Comparison of ENCODE assay signal across 16 cellular contexts in the genomic region with DNA sequence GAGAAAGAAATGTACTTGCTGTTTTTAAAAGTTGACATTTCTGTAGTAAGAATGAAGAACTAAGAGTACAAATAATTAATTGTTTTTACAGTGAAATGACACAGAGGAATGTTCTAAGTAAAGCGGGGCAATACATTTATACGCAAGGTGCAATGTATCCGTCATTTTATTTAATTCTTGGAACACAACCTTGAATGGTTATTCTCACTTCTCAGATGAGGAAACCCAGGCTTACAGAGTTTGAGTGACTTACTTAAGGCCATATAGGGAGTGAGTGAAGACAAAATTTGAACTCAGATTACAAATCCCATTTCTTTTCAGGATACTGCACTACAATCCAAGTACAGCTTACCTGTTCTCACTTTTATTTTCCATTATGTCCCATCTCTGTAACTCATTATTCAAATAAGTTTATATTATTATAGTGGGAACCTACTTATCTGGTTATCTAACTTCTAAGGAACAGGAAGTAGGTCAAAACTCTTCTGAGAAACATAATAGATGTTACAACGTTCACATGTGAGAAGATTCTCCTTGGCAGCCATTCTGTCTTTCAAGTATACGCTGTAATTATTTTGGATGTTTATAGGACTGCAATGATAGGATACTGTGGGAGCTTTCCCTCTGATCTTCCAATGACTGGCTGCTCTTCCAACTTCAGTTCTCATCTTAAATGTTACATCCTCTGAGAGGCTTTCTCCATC. TPM values are rescaled to one million over a fixed set of nuclear protein-coding genes. Genes with fewer than 3 reads are reported as not detected.
A peak's percentile ranks its signal among the peaks of the same experiment; 100 is the strongest.
DNase-seq lines count a peak whose midpoint lies in the region; ATAC-seq, FAIRE-seq and TF ChIP-seq lines count a peak whose summit lies in the region.
"Had no signal": no experiment of that assay in that cellular context is flagged by ENCODE, and none has a peak within 500 bp of the region (broad histone marks: within the 10 kb centered on the region; RNA-seq: fewer than 3 reads in every experiment).

No MANE protein-coding gene starts in this region.

- TF ChIP-seq EP300 in GM12878 (IDR thresholded peaks at IDR 0.05; ENCODE audit: borderline replicate concordance in 1 of 2, control insufficient read depth in 1 of 2, low read depth in 2 of 2, low read length in 2 of 2) (no peak), SK-N-SH (IDR thresholded peaks at IDR 0.05; ENCODE audit: borderline replicate concordance in 1 of 2, low read depth in 1 of 2, low read length in 1 of 2) (no peak)

- peaks cover 83% of the 10 kb centered on the region for H3K4me1 Mint-ChIP-seq in activated CD8-positive, alpha-beta memory T cell treated with anti-CD3 and anti-CD28 coated beads, Interleukin-2, amount 10 ng/mL, durations not matched to agents 7 days and 5 days
- H3K4me1 Mint-ChIP-seq in stimulated activated memory B cell treated with anti-CD40 and anti-IgM and Interleukin-4, amounts not matched to agents 10 μg/mL and 1 μg/mL and 100 μg/mL, for 72 hours: peaks cover 54% of the 10 kb centered on the region
- peaks cover 9% of the 10 kb centered on the region for H3K4me1 Mint-ChIP-seq in endothelial cell (ENCODE audit: unreplicated experiment)

- no peaks in the 10 kb centered on the region for H3K9me3 ChIP-seq in OCI-LY7 (ENCODE audit: low read length)
- H3K9me3 ChIP-seq in GM12878 (replicated peaks; ENCODE audit: control insufficient read depth, insufficient read depth, low read length): no peaks in the 10 kb centered on the region
- no peaks in the 10 kb centered on the region for H3K9me3 ChIP-seq in SK-N-SH
- H3K9me3 ChIP-seq: sigmoid colon had no signal

- no peak for TF ChIP-seq POLR2A in GM12878 (IDR thresholded peaks at IDR 0.05; ENCODE audit: low read depth, low read length)

- peaks cover 33% of the 10 kb centered on the region for H3K36me3 Mint-ChIP-seq in activated CD8-positive, alpha-beta memory T cell treated with anti-CD3 and anti-CD28 coated beads, Interleukin-2, amount 10 ng/mL, durations not matched to agents 7 days and 5 days
- H3K36me3 Mint-ChIP-seq in stimulated activated memory B cell treated with anti-CD40 and anti-IgM and Interleukin-4, amounts not matched to agents 10 μg/mL and 1 μg/mL and 100 μg/mL, for 72 hours: no peaks in the 10 kb centered on the region
- no peaks in the 10 kb centered on the region for H3K36me3 Mint-ChIP-seq in endothelial cell (ENCODE audit: low read depth, unreplicated experiment)

- RAD21 ChIA-PET in GM12878 (lab: Charles Lee; ENCODE audit: unreplicated experiment): interaction anchor here (1.2 to 6.3 kb wide), 21 partner anchors 12 to 153 kb away, joined by 3 to 65 read pairs (median 9); a partner anchor contains a TSS

- POLR2A ChIA-PET in OCI-LY7 (lab: Charles Lee): interaction anchor here (0.6 to 6.3 kb wide), 18 partner anchors 8 to 1032 kb away, joined by 3 to 139 read pairs (median 10); no protein-coding TSS in a partner anchor
- POLR2A ChIA-PET in GM12878 (lab: Charles Lee): interaction anchor here (0.9 to 4.0 kb wide), 10 partner anchors 14 to 87 kb away, joined by 3 to 24 read pairs (median 8); no protein-coding TSS in a partner anchor
- POLR2A ChIA-PET in SK-N-SH (lab: Yijun Ruan, JAX): no interaction called here

- H3K27ac Mint-ChIP-seq in activated CD8-positive, alpha-beta memory T cell treated with anti-CD3 and anti-CD28 coated beads, Interleukin-2, amount 10 ng/mL, durations not matched to agents 7 days and 5 days: peak overlapping the region; percentile 98
- H3K27ac Mint-ChIP-seq in stimulated activated memory B cell treated with anti-CD40 and anti-IgM and Interleukin-4, amounts not matched to agents 10 μg/mL and 1 μg/mL and 100 μg/mL, for 72 hours: peak overlapping the region; percentile 91
- H3K27ac Mint-ChIP-seq in endothelial cell (ENCODE audit: unreplicated experiment): no peak overlapping the region

- H3K36me3 ChIP-seq in OCI-LY7 (ENCODE audit: insufficient read depth, low read length) (no peaks in the 10 kb centered on the region), GM12878 (ENCODE audit: control insufficient read depth in 2 of 2, insufficient read depth in 2 of 2, low read length in 1 of 2) (no peaks in the 10 kb centered on the region), SK-N-SH (replicated peaks in 1 of 2; ENCODE audit: control insufficient read depth in 1 of 2, insufficient read depth in 2 of 2, low read length in 1 of 2) (no peaks in the 10 kb centered on the region)
- H3K36me3 ChIP-seq: sigmoid colon had no signal

- TF ChIP-seq RAD21 in GM12878 (IDR thresholded peaks at IDR 0.05; ENCODE audit: insufficient read depth, low read depth, low read length) (no peak), SK-N-SH (IDR thresholded peaks at IDR 0.05; ENCODE audit: low read length) (no peak)

- SMC1A ChIA-PET in GM12878 (lab: Charles Lee; ENCODE audit: uncharacterized antibody, unreplicated experiment): interaction anchor here (0.6 to 6.0 kb wide), 20 partner anchors 7 to 105 kb away, joined by 3 to 143 read pairs (median 14); a partner anchor contains a TSS

- intact Hi-C loops in OCI-LY7 (cut with micrococcal nuclease; ENCODE audit: unreplicated experiment): no loop called here
- intact Hi-C loops in GM12878 (cut with micrococcal nuclease; ENCODE audit: unreplicated experiment): no loop called here

- FAIRE-seq in GM12878 (lab: Jason Lieb, UNC): no peak

- CTCF ChIA-PET in activated CD8-positive, alpha-beta memory T cell treated with anti-CD3 and anti-CD28 coated beads, Interleukin-2, amount 10 ng/mL, durations not matched to agents 7 days and 5 days (lab: Charles Lee): interaction anchor here (0.9 to 2.2 kb wide), 13 partner anchors 9 to 93 kb away, joined by 3 to 10 read pairs (median 3); a partner anchor contains a TSS
- CTCF ChIA-PET in OCI-LY7 (lab: Charles Lee; ENCODE audit: unreplicated experiment) (no interaction called here), GM12878 (lab: Yijun Ruan, JAX) (interaction anchor here (0.9 to 3.5 kb wide), 11 partner anchors 11 to 106 kb away, joined by 3 to 20 read pairs (median 4); no protein-coding TSS in a partner anchor), SK-N-SH (lab: Yijun Ruan, JAX) (no interaction called here)

- peak overlapping the region; percentile 65 for H3K4me3 Mint-ChIP-seq in activated CD8-positive, alpha-beta memory T cell treated with anti-CD3 and anti-CD28 coated beads, Interleukin-2, amount 10 ng/mL, durations not matched to agents 7 days and 5 days
- H3K4me3 Mint-ChIP-seq in stimulated activated memory B cell treated with anti-CD40 and anti-IgM and Interleukin-4, amounts not matched to agents 10 μg/mL and 1 μg/mL and 100 μg/mL, for 72 hours: no peak overlapping the region
- no peak overlapping the region for H3K4me3 Mint-ChIP-seq in endothelial cell (ENCODE audit: unreplicated experiment)

- no TSS peak for BruUV-seq in OCI-LY7 (replicated peaks; lab: Mats Ljungman, UMichigan)
- no TSS peak for BruUV-seq in GM12878 (replicated peaks; lab: Mats Ljungman, UMichigan)

- H3K27me3 ChIP-seq in GM12878 (replicated peaks in 1 of 2; ENCODE audit: control insufficient read depth in 2 of 2, insufficient read depth in 2 of 2, low read length in 1 of 2): no peaks in the 10 kb centered on the region
- H3K27me3 ChIP-seq in SK-N-SH (ENCODE audit: insufficient read depth): no peaks in the 10 kb centered on the region
- H3K27me3 ChIP-seq: sigmoid colon had no signal

- no peak overlapping the region for H3K9ac ChIP-seq in GM12878 (ENCODE audit: control insufficient read depth, insufficient read depth, low read length)
- H3K9ac ChIP-seq in SK-N-SH: no peak overlapping the region

- H3K4me2 ChIP-seq in OCI-LY7 (ENCODE audit: low read length): peak overlapping the region; percentile 61
- H3K4me2 ChIP-seq in GM12878 (ENCODE audit: control insufficient read depth, insufficient read depth): no peak overlapping the region
- H3K4me2 ChIP-seq in SK-N-SH: no peak overlapping the region

- H3K4me1 ChIP-seq in OCI-LY7 (ENCODE audit: insufficient read depth, low read length, poor library complexity, severe bottlenecking) (peaks cover 98% of the 10 kb centered on the region), GM12878 (ENCODE audit: control insufficient read depth, insufficient read depth, low read length) (peaks cover 21% of the 10 kb centered on the region), SK-N-SH (ENCODE audit: control insufficient read depth in 1 of 2, insufficient read depth in 2 of 2, low read depth in 1 of 2, low read length in 1 of 2) (no peaks in the 10 kb centered on the region)
- H3K4me1 ChIP-seq: sigmoid colon had no signal

- in situ Hi-C loops in GM12878 (cut with MboI): no loop called here

- H3K9me2 ChIP-seq in OCI-LY7 (ENCODE audit: insufficient read depth, low read length): no peaks in the 10 kb centered on the region
- H3K9me2 ChIP-seq in SK-N-SH: no peaks in the 10 kb centered on the region

- no peaks in the 10 kb centered on the region for H3K27me3 Mint-ChIP-seq in activated CD8-positive, alpha-beta memory T cell treated with anti-CD3 and anti-CD28 coated beads, Interleukin-2, amount 10 ng/mL, durations not matched to agents 7 days and 5 days
- H3K27me3 Mint-ChIP-seq in stimulated activated memory B cell treated with anti-CD40 and anti-IgM and Interleukin-4, amounts not matched to agents 10 μg/mL and 1 μg/mL and 100 μg/mL, for 72 hours: no peaks in the 10 kb centered on the region
- no peaks in the 10 kb centered on the region for H3K27me3 Mint-ChIP-seq in endothelial cell (ENCODE audit: unreplicated experiment)

- TF ChIP-seq CTCF in OCI-LY7 (conservative IDR thresholded peaks at IDR 0.05; ENCODE audit: low read length): no peak
- TF ChIP-seq CTCF in GM12878 (IDR thresholded peaks at IDR 0.05 in 2 of 3, conservative IDR thresholded peaks at IDR 0.05 in 1 of 3; ENCODE audit: control insufficient read depth in 2 of 3, extremely low read depth in 1 of 3, insufficient read depth in 1 of 3, low read depth in 3 of 3, low read length in 3 of 3): no peak
- no peak for TF ChIP-seq CTCF in endothelial cell (IDR thresholded peaks at IDR 0.05; ENCODE audit: unreplicated experiment)
- no peak for TF ChIP-seq CTCF in SK-N-SH (IDR thresholded peaks at IDR 0.05)

- H3K27ac ChIP-seq in OCI-LY7 (ENCODE audit: low read depth, low read length, poor library complexity, severe bottlenecking) (peak overlapping the region; percentile 82), GM12878 (ENCODE audit: control insufficient read depth, insufficient read depth) (no peak overlapping the region), SK-N-SH (ENCODE audit: low read depth in 2 of 2, low read length in 1 of 2) (no peak overlapping the region)
- H3K27ac ChIP-seq: HL-60, sigmoid colon had no signal

- DNase-seq in activated CD8-positive, alpha-beta memory T cell treated with anti-CD3 and anti-CD28 coated beads, Interleukin-2, amount 10 ng/mL, durations not matched to agents 7 days and 5 days: no peak
- DNase-seq in activated CD8-positive, alpha-beta memory T cell treated with anti-CD3 and anti-CD28 coated beads, Interleukin-2, amount 50 U/mL, for 4 hours: no peak
- DNase-seq in OCI-LY7 (ENCODE audit: low spot score) (no peak), GM12878 (ENCODE audit: low read depth, low spot score) (no peak), endothelial cell (ENCODE audit: low spot score) (no peak), SK-N-SH (no peak)
- no peak for DNase-seq in activated effector memory CD4-positive, alpha-beta T cell treated with anti-CD3 and anti-CD28 coated beads, Interleukin-2, amount 50 U/mL, for 16 hours
- DNase-seq: activated CD8-positive, alpha-beta memory T cell treated with anti-CD3 and anti-CD28 coated beads, Interleukin-2, amount 50 U/mL, for 48 hours; NCI-H2029 treated with DMSO at 0.1 percent for 48 hours; NCI-H748 treated with DMSO at 0.1 percent for 48 hours; occipital lobe; sigmoid colon; T1000 had no signal

- H3F3A ChIP-seq in SK-N-SH (replicated peaks; ENCODE audit: insufficient read depth): peaks cover 8% of the 10 kb centered on the region

- H3K9me3 Mint-ChIP-seq in activated CD8-positive, alpha-beta memory T cell treated with anti-CD3 and anti-CD28 coated beads, Interleukin-2, amount 10 ng/mL, durations not matched to agents 7 days and 5 days (ENCODE audit: low read depth): peaks cover 3% of the 10 kb centered on the region
- peaks cover 4% of the 10 kb centered on the region for H3K9me3 Mint-ChIP-seq in stimulated activated memory B cell treated with anti-CD40 and anti-IgM and Interleukin-4, amounts not matched to agents 10 μg/mL and 1 μg/mL and 100 μg/mL, for 72 hours
- no peaks in the 10 kb centered on the region for H3K9me3 Mint-ChIP-seq in endothelial cell (ENCODE audit: unreplicated experiment)

- no peaks in the 10 kb centered on the region for H4K20me1 ChIP-seq in OCI-LY7 (ENCODE audit: insufficient read depth, low read length)
- no peaks in the 10 kb centered on the region for H4K20me1 ChIP-seq in GM12878 (ENCODE audit: control insufficient read depth, insufficient read depth)
- H4K20me1 ChIP-seq in SK-N-SH (ENCODE audit: insufficient read depth): no peaks in the 10 kb centered on the region

- H2AFZ ChIP-seq in OCI-LY7 (ENCODE audit: low read length) (peak overlapping the region; percentile 68), GM12878 (ENCODE audit: control insufficient read depth, low read depth, low read length) (no peak overlapping the region), SK-N-SH (ENCODE audit: low read depth) (no peak overlapping the region)

- H3K79me2 ChIP-seq in OCI-LY7 (ENCODE audit: insufficient read depth, low read depth, low read length) (peaks cover 12% of the 10 kb centered on the region; the same call in 1 of the 2 replicates), GM12878 (ENCODE audit: control insufficient read depth, insufficient read depth, low read length) (no peaks in the 10 kb centered on the region), SK-N-SH (ENCODE audit: insufficient read depth) (no peaks in the 10 kb centered on the region)

- 87% methylated on average over 5 of the region's 5 CpGs for WGBS in GM12878 (ENCODE audit: insufficient coverage, insufficient replicate concordance, low lambda C conversion rate, missing lambda C conversion rate)
- 87% methylated on average over 5 of the region's 5 CpGs for WGBS in SK-N-SH (ENCODE audit: low lambda C conversion rate)

- peak overlapping the region; percentile 31 for H3K4me3 ChIP-seq in OCI-LY7 (ENCODE audit: low read depth, low read length, poor library complexity, severe bottlenecking)
- H3K4me3 ChIP-seq in GM12878: no peak overlapping the region
- H3K4me3 ChIP-seq in SK-N-SH (ENCODE audit: low read depth in 2 of 2, low read length in 1 of 2): no peak overlapping the region
- H3K4me3 ChIP-seq: lung, sigmoid colon had no signal

- ATAC-seq in activated CD8-positive, alpha-beta memory T cell treated with anti-CD3 and anti-CD28 coated beads, Interleukin-2, amount 10 ng/mL, durations not matched to agents 7 days and 5 days: peak; percentile 68
- no peak for ATAC-seq in GM12878
- no peak for ATAC-seq in stimulated activated memory B cell treated with anti-CD40 and anti-IgM and Interleukin-4, amounts not matched to agents 10 μg/mL and 1 μg/mL and 100 μg/mL, for 72 hours

RNA-seq across cellular contexts. Expression of a gene that starts 12.3 kb away (rescaled TPM):
- total RNA-seq in activated CD8-positive, alpha-beta memory T cell treated with anti-CD3 and anti-CD28 coated beads, Interleukin-2, amount 10 ng/mL, durations not matched to agents 7 days and 5 days: 100 to 1,000 TPM; 389 to 511 TPM
- 87.4 and 95.0 TPM in 2 replicates for total RNA-seq in OCI-LY7 (2014; rRNA removed; shearing (Covaris generic))
- total RNA-seq in OCI-LY7 (2022) (148 and 182 TPM in 2 replicates), GM12878 (2014; rRNA removed) (79.5 and 93.8 TPM in 2 replicates), GM12878 (2014; rRNA removed; fragmentation: Illumina TruSeq; extraction: Trizol) (108 and 112 TPM in 2 replicates), GM12878 (2021) (73.3 and 74.2 TPM in 2 replicates), endothelial cell (ENCODE audit: unreplicated experiment) (7.9 TPM)
- total RNA-seq in GM12878 (2013; cell fraction: nucleolus; rRNA removed): 287 and 297 TPM in 2 replicates
- polyA plus RNA-seq in GM12878 (2011; ENCODE audit: low read depth): 16.7 TPM
- polyA plus RNA-seq in GM12878 (2011; rRNA removed) (78.5 and 140 TPM in 2 replicates), GM12878 (2014; fragmentation: Illumina TruSeq; extraction: Trizol) (55.3 and 75.5 TPM in 2 replicates), GM12878 (2014; fragmentation: Nextera tagmentation; extraction: Ambion mirVana) (10 to 100 TPM; 21.2 to 28.2 TPM), GM12878 (2014; rRNA removed) (27.6 and 35.5 TPM in 2 replicates), GM12878 (2016; fragmentation: Nextera tagmentation; extraction: Ambion mirVana) (10 to 100 TPM; 46.2 to 52.1 TPM), SK-N-SH (2012; rRNA removed) (5.1 and 6.1 TPM in 2 replicates)
- polyA plus RNA-seq in GM12878 (2011; cell fraction: cytosol; rRNA removed): 21.6 and 28.7 TPM in 2 replicates
- polyA plus RNA-seq in GM12878 (2011; cell fraction: nucleus; rRNA removed): 22.5 and 24.8 TPM in 2 replicates
- 34.8 and 37.2 TPM in 2 replicates for polyA plus RNA-seq in GM12878 (2012)
- polyA minus RNA-seq in GM12878 (2011; rRNA and poly(A)+ RNA removed): 64.3 and 113 TPM in 2 replicates
- 42.9 and 44.6 TPM in 2 replicates for polyA minus RNA-seq in GM12878 (2011; cell fraction: cytosol; rRNA and poly(A)+ RNA removed)
- polyA minus RNA-seq in GM12878 (2011; cell fraction: nucleus; rRNA and poly(A)+ RNA removed): 38.0 and 57.0 TPM in 2 replicates
- polyA plus RNA-seq in SK-N-SH (2012; cell fraction: cytosol; rRNA removed): 6.4 and 7.7 TPM in 2 replicates
- polyA plus RNA-seq in SK-N-SH (2012; cell fraction: nucleus; rRNA removed): 4.8 and 9.5 TPM in 2 replicates

Comparison
In these comparisons a context has a peak if more than half of its experiments do, and no peak if none do; other contexts are left out.
1. CTCF ChIA-PET loops: an anchor here in activated CD8-positive, alpha-beta memory T cell treated with anti-CD3 and anti-CD28 coated beads, Interleukin-2, amount 10 ng/mL, durations not matched to agents 7 days and 5 days (0.9 to 2.2 kb wide) and GM12878 (0.9 to 3.5 kb wide); none called in OCI-LY7 and SK-N-SH.